In genomic region chr15:63056843-63057242, GRCh38 we compare ENCODE assay signal across 15 cellular contexts. TPM values are rescaled to one million over a fixed set of nuclear protein-coding genes. Genes with fewer than 3 reads are reported as not detected.
DNase-seq lines count a peak whose midpoint lies in the region; ATAC-seq, FAIRE-seq and TF ChIP-seq lines count a peak whose summit lies in the region.
"Had no signal": no experiment of that assay in that cellular context is flagged by ENCODE, and none has a peak within 500 bp of the region (broad histone marks: within the 10 kb centered on the region; RNA-seq: fewer than 3 reads in every experiment).

No MANE protein-coding gene starts in this region.

- H3K27me3 Mint-ChIP-seq in activated T-cell treated with anti-CD3 and anti-CD28 coated beads, Interleukin-2, amount 50 U/mL, for 72 hours (ENCODE audit: low read depth): no peaks in the 10 kb centered on the region

- H3K36me3 ChIP-seq in K562 (ENCODE audit: control insufficient read depth, insufficient read depth, low read length): peaks cover 39% of the 10 kb centered on the region
- H3K36me3 ChIP-seq in transverse colon: peaks cover 0 to 48% (median 23%) of the 10 kb centered on the region in 4 donors
- H3K36me3 ChIP-seq in MG63: peaks cover 81% of the 10 kb centered on the region

- BruUV-seq in K562 (replicated peaks; lab: Mats Ljungman, UMichigan): no TSS peak

- intact Hi-C loops in K562 (cut with micrococcal nuclease): no loop called here
- intact Hi-C loops in transverse colon (cut with DNase I; ENCODE audit: low total_unique reads): no loop called here

- H3K36me3 Mint-ChIP-seq in activated T-cell treated with anti-CD3 and anti-CD28 coated beads, Interleukin-2, amount 50 U/mL, for 72 hours (ENCODE audit: insufficient read depth in 2 of 2): peaks cover 0 to 3% of the 10 kb centered on the region in 2 donors

- TF ChIP-seq CTCF in K562 (IDR thresholded peaks at IDR 0.05 in 2 of 3, conservative IDR thresholded peaks at IDR 0.05 in 1 of 3; ENCODE audit: insufficient read depth in 2 of 3, low read depth in 1 of 3, low read length in 3 of 3): no peak
- peak in 1 of 5 experiments; percentile 10 for TF ChIP-seq CTCF in transverse colon (IDR thresholded peaks at IDR 0.05)

- H3K27ac ChIP-seq in K562 (ENCODE audit: extremely low read depth, low read depth, low read length) (no peak overlapping the region), transverse colon (peak overlapping the region; percentile 96 to 98 (median 96))
- H3K27ac ChIP-seq: 22Rv1, epithelial cell of prostate had no signal

- peak; percentile 6 for FAIRE-seq in K562 (lab: Jason Lieb, UNC)
- FAIRE-seq: GM12891, GM19239 had no signal

- WGBS in K562 (ENCODE audit: insufficient coverage, low coverage, missing lambda C conversion rate): 77% methylated on average over 6 of the region's 6 CpGs
- WGBS in transverse colon (ENCODE audit: low coverage in 1 of 2), 2 donors: 53 to 58% methylated on average over 6 of the region's 6 CpGs

- H3K9me3 ChIP-seq in K562 (replicated peaks; ENCODE audit: control insufficient read depth, insufficient read depth, low read depth, low read length) (no peaks in the 10 kb centered on the region), transverse colon (no peaks in the 10 kb centered on the region), MG63 (no peaks in the 10 kb centered on the region)
- H3K9me3 ChIP-seq: breast epithelium, tibial nerve had no signal

- no peak overlapping the region for H3K9ac ChIP-seq in K562 (ENCODE audit: insufficient read depth in 1 of 2, low read depth in 2 of 2, low read length in 2 of 2)

- TF ChIP-seq RAD21 in K562 (CRISPR knock-in tag; conservative IDR thresholded peaks at IDR 0.05 in 1 of 2, IDR thresholded peaks at IDR 0.05 in 1 of 2): no peak

- TF ChIP-seq POLR2A in K562 (conservative IDR thresholded peaks at IDR 0.05) (no peak), transverse colon (IDR thresholded peaks at IDR 0.05) (no peak)

- no peaks in the 10 kb centered on the region for H3K27me3 ChIP-seq in K562 (ENCODE audit: control insufficient read depth in 2 of 2, insufficient read depth in 2 of 2, low read length in 2 of 2)
- H3K27me3 ChIP-seq in transverse colon: no peaks in the 10 kb centered on the region
- no peaks in the 10 kb centered on the region for H3K27me3 ChIP-seq in MG63
- H3K27me3 ChIP-seq: breast epithelium, tibial nerve had no signal

- no peaks in the 10 kb centered on the region for H3K9me1 ChIP-seq in K562 (ENCODE audit: control insufficient read depth, insufficient read depth, low read length)

- CTCF ChIA-PET in K562 (lab: Yijun Ruan, JAX; ENCODE audit: low intra/inter-chr PET ratio): no interaction called here

- DNase-seq in NCI-H1092 treated with DMSO at 0.1 percent for 48 hours (lab: John Stamatoyannopoulos, UW) (peak; percentile 10), NCI-H1092 (lab: John Stamatoyannopoulos, UW) (no peak), K562 (ENCODE audit: extremely low read depth in 1 of 4, low spot score in 3 of 4) (no peak), midbrain (lab: John Stamatoyannopoulos, UW) (peak; percentile 6), transverse colon (peak; percentile 53), MG63 (no peak)
- no peak for DNase-seq in activated T-cell treated with anti-CD3 and anti-CD28 coated beads, Interleukin-2, amount 50 U/mL, for 72 hours
- DNase-seq: activated CD4-positive, CD25-positive, alpha-beta regulatory T cell treated with anti-CD3 and anti-CD28 coated beads, Interleukin-2, amount 50 U/mL, for 72 hours had no signal

- H3K4me2 ChIP-seq in K562 (ENCODE audit: insufficient read depth, low read length): no peak overlapping the region

- peaks cover 23 to 42% of the 10 kb centered on the region in 2 experiments for H3K4me1 ChIP-seq in K562 (replicated peaks in 1 of 2; ENCODE audit: control insufficient read depth in 2 of 2, insufficient read depth in 2 of 2, low read length in 2 of 2)
- peaks cover 33 to 71% (median 48%) of the 10 kb centered on the region in 4 donors for H3K4me1 ChIP-seq in transverse colon

- H3K9me3 Mint-ChIP-seq in activated T-cell treated with anti-CD3 and anti-CD28 coated beads, Interleukin-2, amount 50 U/mL, for 72 hours: no peaks in the 10 kb centered on the region

- no peaks in the 10 kb centered on the region for H3K4me1 Mint-ChIP-seq in activated T-cell treated with anti-CD3 and anti-CD28 coated beads, Interleukin-2, amount 50 U/mL, for 72 hours (ENCODE audit: low read depth)

- in situ Hi-C loops in K562 (cut with MboI) (no loop called here), transverse colon (cut with MboI; ENCODE audit: low pct_ligation_motif_present in 1 of 4, low pct_unique_long_range_greater_than_20kb in 1 of 4, low sequenced_read_pairs in 3 of 4) (no loop called here)

- ATAC-seq in K562: no peak
- no peak for ATAC-seq in activated T-cell treated with anti-CD3 and anti-CD28 coated beads, Interleukin-2, amount 50 U/mL, for 72 hours (replicated peaks in 1 of 2)
- no peak for ATAC-seq in HG02973 (IDR thresholded peaks at IDR 0.05; ENCODE audit: unreplicated experiment)

- POLR2A ChIA-PET in K562 (lab: Yijun Ruan, JAX): interaction anchor here (0.8 to 2.7 kb wide), 5 partner anchors 9 to 17 kb away, joined by 3 to 9 read pairs (median 3); no protein-coding TSS in a partner anchor

- no peak overlapping the region for H2AFZ ChIP-seq in K562 (ENCODE audit: low read depth, low read length)

- H3K27ac Mint-ChIP-seq in activated T-cell treated with anti-CD3 and anti-CD28 coated beads, Interleukin-2, amount 50 U/mL, for 72 hours: no peak overlapping the region

- H4K20me1 ChIP-seq in K562 (replicated peaks; ENCODE audit: control insufficient read depth, insufficient read depth, low read length): no peaks in the 10 kb centered on the region

- peaks cover 39% of the 10 kb centered on the region for H3K79me2 ChIP-seq in K562 (ENCODE audit: control insufficient read depth, insufficient read depth, low read length)

- H3K4me3 Mint-ChIP-seq in activated T-cell treated with anti-CD3 and anti-CD28 coated beads, Interleukin-2, amount 50 U/mL, for 72 hours: no peak overlapping the region

- no peak for TF ChIP-seq EP300 in K562 (IDR thresholded peaks at IDR 0.05; ENCODE audit: low read length)
- TF ChIP-seq EP300 in transverse colon (IDR thresholded peaks at IDR 0.05; ENCODE audit: low read depth): no peak

- no peak overlapping the region for H3K4me3 ChIP-seq in K562
- H3K4me3 ChIP-seq in transverse colon: no peak overlapping the region
- H3K4me3 ChIP-seq in MG63: no peak overlapping the region
- H3K4me3 ChIP-seq: breast epithelium, tibial nerve had no signal

TF ChIP-seq in K562, 482 proteins besides CTCF, POLR2A, EP300 and RAD21:
- TF ChIP-seq ZNF354B (CRISPR knock-in tag; IDR thresholded peaks at IDR 0.05): no peak
- TF ChIP-seq ZNF717 (CRISPR knock-in tag; IDR thresholded peaks at IDR 0.05): no peak
- TF ChIP-seq ZNF766 (CRISPR knock-in tag; conservative IDR thresholded peaks at IDR 0.05): no peak
- no peak for TF ChIP-seq ZNF146 (CRISPR knock-in tag; IDR thresholded peaks at IDR 0.05; ENCODE audit: unreplicated experiment)
- no peak for TF ChIP-seq EGR1 (conservative IDR thresholded peaks at IDR 0.05)
- TF ChIP-seq E2F8 (IDR thresholded peaks at IDR 0.05; ENCODE audit: low read depth, partially characterized antibody): no peak
- TF ChIP-seq PHB2 (IDR thresholded peaks at IDR 0.05; ENCODE audit: low read depth): no peak
TF ChIP-seq in K562: peak in this region for 0.

RNA-seq across cellular contexts. Expression of gene TPM1, which starts 14.3 kb away (rescaled TPM):
- total RNA-seq in K562 (2011; cell fraction: chromatin; rRNA removed; ENCODE audit: low replicate concordance): 40.0 and 70.8 TPM in 2 replicates
- total RNA-seq in K562 (2011; cell fraction: nucleolus; rRNA removed): 25.8 and 35.0 TPM in 2 replicates
- total RNA-seq in K562 (2011; cell fraction: nucleoplasm; rRNA removed): 50.5 and 78.6 TPM in 2 replicates
- total RNA-seq in K562 (2014; rRNA removed) (49.9 and 52.9 TPM in 2 replicates), K562 (2014; rRNA removed; fragmentation: Illumina TruSeq; extraction: Trizol) (49.2 and 51.0 TPM in 2 replicates), K562 (2015; rRNA removed; fragmentation: Illumina TruSeq; extraction: Trizol) (42.0 and 43.1 TPM in 2 replicates), K562 (2021) (37.2 and 38.5 TPM in 2 replicates), transverse colon (1,000 to 10,000 TPM in 2 of 4 donors, 100 to 1,000 TPM in 2; 775 to 2,480 (median 1,140) TPM)
- polyA plus RNA-seq in K562 (2011; rRNA removed) (36.0 and 42.1 TPM in 2 replicates), K562 (2014; fragmentation: Illumina TruSeq; extraction: Trizol) (40.0 and 49.5 TPM in 2 replicates), K562 (2014; fragmentation: Nextera tagmentation; extraction: Ambion mirVana) (10 to 100 TPM in 1 of 2 experiments, 1 to 10 TPM in 1; 8.1 to 11.1 TPM), K562 (2014; rRNA removed) (53.9 and 54.5 TPM in 2 replicates)
- polyA plus RNA-seq in K562 (2011; cell fraction: cytosol; rRNA removed): 14.9 and 22.5 TPM in 2 replicates
- polyA plus RNA-seq in K562 (2011; cell fraction: nucleus; rRNA removed): 33.8 and 50.9 TPM in 2 replicates
- 46.9 and 77.8 TPM in 2 replicates for polyA plus RNA-seq in K562 (2012)
- 28.7 and 39.2 TPM in 2 replicates for polyA minus RNA-seq in K562 (2011; rRNA and poly(A)+ RNA removed)
- 12.6 and 14.0 TPM in 2 replicates for polyA minus RNA-seq in K562 (2011; cell fraction: cytosol; rRNA and poly(A)+ RNA removed)
- polyA minus RNA-seq in K562 (2011; cell fraction: nucleus; rRNA and poly(A)+ RNA removed): 23.7 and 44.0 TPM in 2 replicates
- 1 to 10 TPM; 9.5 to 9.6 TPM for total RNA-seq in activated T-cell treated with anti-CD3 and anti-CD28 coated beads, Interleukin-2, amount 50 U/mL, for 72 hours
- 441 and 711 TPM in 2 replicates for total RNA-seq in MG63 (2014; rRNA removed; shearing (Covaris generic); ENCODE audit: low replicate concordance)

Comparison
In these comparisons a context has a peak if more than half of its experiments do, and no peak if none do; other contexts are left out.
1. DNase-seq: peak in NCI-H1092 treated with DMSO at 0.1 percent for 48 hours (single experiment), midbrain (single experiment) and transverse colon (single experiment); none in NCI-H1092 (single experiment), K562 (0 of 4), activated T-cell treated with anti-CD3 and anti-CD28 coated beads, Interleukin-2, amount 50 U/mL, for 72 hours (0 of 2) and MG63 (single experiment).